9 cellular contexts compared by ENCODE assay signal in genomic region chr6:155177369-155177961, GRCh38.
A peak's percentile ranks its signal among the peaks of the same experiment; 100 is the strongest.
DNase-seq lines count a peak whose midpoint lies in the region; ATAC-seq, FAIRE-seq and TF ChIP-seq lines count a peak whose summit lies in the region.
"Had no signal": no experiment of that assay in that cellular context is flagged by ENCODE, and none has a peak within 500 bp of the region (broad histone marks: within the 10 kb centered on the region; RNA-seq: fewer than 3 reads in every experiment).

No MANE protein-coding gene starts in this region.

- H3K27ac ChIP-seq in C4-2B: no peak overlapping the region

- H3K9me3 Mint-ChIP-seq in nephron progenitor cell: no peaks in the 10 kb centered on the region
- H3K9me3 Mint-ChIP-seq: naive thymus-derived CD8-positive, alpha-beta T cell had no signal

- peak; percentile 77 for TF ChIP-seq CTCF in C4-2B (conservative IDR thresholded peaks at IDR 0.05)
- peak; percentile 71 for TF ChIP-seq CTCF in nephron progenitor cell (IDR thresholded peaks at IDR 0.05)

- peaks cover 13% of the 10 kb centered on the region for H3K4me1 Mint-ChIP-seq in nephron progenitor cell

- peak; percentile 52 for FAIRE-seq in GM18507 (lab: Jason Lieb, UNC)

- H3K36me3 Mint-ChIP-seq in nephron progenitor cell (ENCODE audit: low read depth): no peaks in the 10 kb centered on the region
- H3K36me3 Mint-ChIP-seq: naive thymus-derived CD8-positive, alpha-beta T cell had no signal

- H3K4me3 Mint-ChIP-seq in nephron progenitor cell: no peak overlapping the region
- H3K4me3 Mint-ChIP-seq: naive thymus-derived CD8-positive, alpha-beta T cell had no signal

- ATAC-seq in HG03139 (IDR thresholded peaks at IDR 0.05; ENCODE audit: unreplicated experiment) (no peak), GM19463 (IDR thresholded peaks at IDR 0.05; ENCODE audit: unreplicated experiment) (no peak)
- ATAC-seq: naive thymus-derived CD8-positive, alpha-beta T cell had no signal

- H3K27ac Mint-ChIP-seq in nephron progenitor cell: no peak overlapping the region
- H3K27ac Mint-ChIP-seq: naive thymus-derived CD8-positive, alpha-beta T cell had no signal

- no peaks in the 10 kb centered on the region for H3K27me3 Mint-ChIP-seq in nephron progenitor cell (ENCODE audit: low read depth, poor library complexity)
- H3K27me3 Mint-ChIP-seq: naive thymus-derived CD8-positive, alpha-beta T cell had no signal

- DNase-seq in GM18507 (ENCODE audit: extremely low spot score, insufficient read length, low read depth) (no peak), NCI-H1417 treated with DMSO at 0.1 percent for 48 hours (lab: John Stamatoyannopoulos, UW) (peak; percentile 84), SW 1271 (lab: John Stamatoyannopoulos, UW) (peak; percentile 22 to 75), epidermal melanocyte (ENCODE audit: insufficient read length, low spot score) (peak; percentile 52), nephron progenitor cell (peak; percentile 38)
